21 cellular contexts compared by ENCODE assay signal in genomic region chr21:38902608-38903445, GRCh38.
DNase-seq lines count a peak whose midpoint lies in the region; ATAC-seq and TF ChIP-seq lines count a peak whose summit lies in the region.
"Had no signal": no experiment of that assay in that cellular context is flagged by ENCODE, and none has a peak within 500 bp of the region (broad histone marks: within the 10 kb centered on the region; RNA-seq: fewer than 3 reads in every experiment).

No MANE protein-coding gene starts in this region.

- H3K27ac ChIP-seq in esophagus muscularis mucosa (replicated peaks in 1 of 4) (peak overlapping the region; percentile 39 to 83 (median 72)), trophoblast cell (ENCODE audit: low read depth, low read length) (no peak overlapping the region), transverse colon (peak overlapping the region in 3 of 4 donors; percentile 22 to 57 (median 23))
- H3K27ac ChIP-seq: ovary, testis had no signal

- TF ChIP-seq CTCF in esophagus muscularis mucosa (IDR thresholded peaks at IDR 0.05) = no peak
- TF ChIP-seq CTCF in transverse colon (IDR thresholded peaks at IDR 0.05) = no peak

- H4K91ac ChIP-seq in trophoblast cell (ENCODE audit: low read depth, low read length) = peak overlapping the region; percentile 58

- H2AFZ ChIP-seq in trophoblast cell (ENCODE audit: insufficient read depth, low read length, poor library complexity) = no peak overlapping the region

- no peaks in the 10 kb centered on the region for H3K36me3 Mint-ChIP-seq in activated CD4-positive, alpha-beta T cell treated with anti-CD3 and anti-CD28 coated beads, Interleukin-2, amount 10 ng/mL, durations not matched to agents 24 days and 14 days (ENCODE audit: low read depth)

- H2BK120ac ChIP-seq in trophoblast cell (ENCODE audit: insufficient read depth, low read length, poor library complexity) = no peak overlapping the region

- H3K18ac ChIP-seq in trophoblast cell (ENCODE audit: low read length) = no peak overlapping the region

- no peak overlapping the region for H2AK5ac ChIP-seq in trophoblast cell (ENCODE audit: low read length)

- no peak overlapping the region for H3K4ac ChIP-seq in trophoblast cell (ENCODE audit: low read depth, low read length)

- 91% methylated on average over 9 of the region's 9 CpGs for WGBS in esophagus muscularis mucosa
- no CpG with 5 or more reads among the region's 9 CpGs for WGBS in trophoblast cell (ENCODE audit: extremely low coverage, insufficient coverage, insufficient read length)
- WGBS in transverse colon (ENCODE audit: low coverage in 1 of 2), 2 donors = 89 to 97% methylated on average over 6 to 9 of the region's 9 CpGs

- peaks cover 2% of the 10 kb centered on the region for H3K4me1 Mint-ChIP-seq in activated CD4-positive, alpha-beta T cell treated with anti-CD3 and anti-CD28 coated beads, Interleukin-2, amount 10 ng/mL, durations not matched to agents 24 days and 14 days
- H3K4me1 Mint-ChIP-seq: naive B cell had no signal

- no peak overlapping the region for H3K14ac ChIP-seq in trophoblast cell (ENCODE audit: low read length)

- intact Hi-C loops in activated CD4-positive, alpha-beta T cell treated with anti-CD3 and anti-CD28 coated beads, Interleukin-2, amount 10 ng/mL, durations not matched to agents 24 days and 14 days (cut with micrococcal nuclease) = no loop called here
- intact Hi-C loops in esophagus muscularis mucosa (cut with DNase I) (loop anchor here (10.0 kb wide), 1 partner anchor 68 kb away; no protein-coding TSS in a partner anchor), transverse colon (cut with DNase I; ENCODE audit: low total_unique reads) (no loop called here)

- H3K36me3 ChIP-seq in esophagus muscularis mucosa (no peaks in the 10 kb centered on the region), trophoblast cell (ENCODE audit: control insufficient read depth in 1 of 2, insufficient read depth in 2 of 2, low read length in 2 of 2) (no peaks in the 10 kb centered on the region), transverse colon (no peaks in the 10 kb centered on the region)
- H3K36me3 ChIP-seq: BE2C, ovary had no signal

- H3K79me2 ChIP-seq in trophoblast cell (ENCODE audit: control insufficient read depth, insufficient read depth, low read length, poor library complexity) = no peaks in the 10 kb centered on the region

- peak; percentile 39 for DNase-seq in activated CD4-positive, alpha-beta T cell treated with anti-CD3 and anti-CD28 coated beads, Interleukin-2, amount 10 ng/mL, durations not matched to agents 24 days and 14 days
- DNase-seq in activated CD4-positive, alpha-beta T cell treated with anti-CD3 and anti-CD28 coated beads for 48 hours = no peak
- DNase-seq in esophagus muscularis mucosa (ENCODE audit: extremely low spot score) (no peak), trophoblast cell (no peak), transverse colon (no peak), cerebellar nuclear complex (lab: John Stamatoyannopoulos, UW) (no peak), KG1 (lab: John Stamatoyannopoulos, UW) (no peak)
- DNase-seq: 8988T; activated CD4-positive, alpha-beta T cell treated with anti-CD3 and anti-CD28 coated beads for 1 hour; BE2C; dorsolateral prefrontal cortex; Kasumi-1; naive B cell; NCI-H2081 treated with DMSO at 0.1 percent for 48 hours; NK-92 treated with Interleukin-12 subunit alpha and Interleukin-12 subunit beta, amount 100 ng/mL, for 24 hours; ovary; testis had no signal

- in situ Hi-C loops in transverse colon (cut with MboI; ENCODE audit: low pct_ligation_motif_present in 1 of 4, low pct_unique_long_range_greater_than_20kb in 1 of 4, low sequenced_read_pairs in 3 of 4) = no loop called here

- no peak overlapping the region for H3K27ac Mint-ChIP-seq in activated CD4-positive, alpha-beta T cell treated with anti-CD3 and anti-CD28 coated beads, Interleukin-2, amount 10 ng/mL, durations not matched to agents 24 days and 14 days
- H3K27ac Mint-ChIP-seq: activated naive CD8-positive, alpha-beta T cell; GM23338; naive B cell had no signal

- peak overlapping the region; percentile 11 for H2BK12ac ChIP-seq in trophoblast cell (ENCODE audit: low read length)

- H3K4me1 ChIP-seq in esophagus muscularis mucosa (peaks cover 17 to 36% (median 22%) of the 10 kb centered on the region in 4 donors), trophoblast cell (ENCODE audit: control insufficient read depth in 1 of 2, insufficient read depth in 2 of 2, low read length in 2 of 2) (peaks cover 7 to 9% of the 10 kb centered on the region in 2 experiments), transverse colon (peaks cover 11 to 18% (median 15%) of the 10 kb centered on the region in 4 donors)

- TF ChIP-seq POLR2A in esophagus muscularis mucosa (IDR thresholded peaks at IDR 0.05; ENCODE audit: low read depth) (no peak), transverse colon (IDR thresholded peaks at IDR 0.05) (no peak)

- H3K4me3 Mint-ChIP-seq in activated CD4-positive, alpha-beta T cell treated with anti-CD3 and anti-CD28 coated beads, Interleukin-2, amount 10 ng/mL, durations not matched to agents 24 days and 14 days = no peak overlapping the region
- H3K4me3 Mint-ChIP-seq: activated naive CD8-positive, alpha-beta T cell; GM23338; naive B cell had no signal

- TF ChIP-seq EP300 in esophagus muscularis mucosa (IDR thresholded peaks at IDR 0.05) (no peak), transverse colon (IDR thresholded peaks at IDR 0.05; ENCODE audit: low read depth) (no peak)

- ATAC-seq in HG03097 (IDR thresholded peaks at IDR 0.05; ENCODE audit: low FRiP score, unreplicated experiment) = no peak
- ATAC-seq: GM23338 had no signal

- H3K9me3 Mint-ChIP-seq in activated CD4-positive, alpha-beta T cell treated with anti-CD3 and anti-CD28 coated beads, Interleukin-2, amount 10 ng/mL, durations not matched to agents 24 days and 14 days = peaks cover 16% of the 10 kb centered on the region
- H3K9me3 Mint-ChIP-seq: GM23338 had no signal

- H3K4me2 ChIP-seq in trophoblast cell (ENCODE audit: low read length) = peak overlapping the region; percentile 11
- H3K4me2 ChIP-seq: GM23338 had no signal

- H3K9me3 ChIP-seq in esophagus muscularis mucosa (no peaks in the 10 kb centered on the region), trophoblast cell (ENCODE audit: insufficient read depth, low read depth, low read length) (no peaks in the 10 kb centered on the region), transverse colon (no peaks in the 10 kb centered on the region)
- H3K9me3 ChIP-seq: ovary, testis had no signal

- no peak overlapping the region for H4K12ac ChIP-seq in trophoblast cell (ENCODE audit: low read depth, low read length)

- H3K23ac ChIP-seq in trophoblast cell (ENCODE audit: low read length) = no peak overlapping the region

- no peak overlapping the region for H4K8ac ChIP-seq in trophoblast cell (ENCODE audit: low read depth, low read length)

- H3K4me3 ChIP-seq in esophagus muscularis mucosa = no peak overlapping the region
- no peak overlapping the region for H3K4me3 ChIP-seq in trophoblast cell (ENCODE audit: low read depth, low read length)
- no peak overlapping the region for H3K4me3 ChIP-seq in transverse colon
- H3K4me3 ChIP-seq: dorsolateral prefrontal cortex, GM23338, lung, ovary, testis had no signal

- no peaks in the 10 kb centered on the region for H3K27me3 Mint-ChIP-seq in activated CD4-positive, alpha-beta T cell treated with anti-CD3 and anti-CD28 coated beads, Interleukin-2, amount 10 ng/mL, durations not matched to agents 24 days and 14 days
- H3K27me3 Mint-ChIP-seq: activated naive CD8-positive, alpha-beta T cell; naive B cell had no signal

- no peak overlapping the region for H3K9ac ChIP-seq in trophoblast cell (ENCODE audit: low read length)

- no peaks in the 10 kb centered on the region for H3K27me3 ChIP-seq in esophagus muscularis mucosa
- no peaks in the 10 kb centered on the region for H3K27me3 ChIP-seq in trophoblast cell (ENCODE audit: insufficient read depth, low read length)
- H3K27me3 ChIP-seq in transverse colon = no peaks in the 10 kb centered on the region
- H3K27me3 ChIP-seq: BE2C, dorsolateral prefrontal cortex, ovary, testis had no signal

- no peak overlapping the region for H2BK5ac ChIP-seq in trophoblast cell (ENCODE audit: low read depth, low read length, poor library complexity)

- H3K79me1 ChIP-seq in trophoblast cell (ENCODE audit: low read length) = peaks cover 2% of the 10 kb centered on the region
